3 cellular contexts compared by ENCODE assay signal in genomic region chr4:36461344-36461743, GRCh38.
"Had no signal": no experiment of that assay in that cellular context is flagged by ENCODE, and none has a peak within 500 bp of the region (broad histone marks: within the 10 kb centered on the region; RNA-seq: fewer than 3 reads in every experiment).

No MANE protein-coding gene starts in this region.

- DNase-seq: GDM1, GF-D8 had no signal

- ATAC-seq: GM12878 had no signal

- H3K4me3 ChIP-seq: GM12878 had no signal
